ENCODE assay signal across 16 cellular contexts in genomic region chr5:60333103-60333502, GRCh38.
DNase-seq lines count a peak whose midpoint lies in the region; ATAC-seq and TF ChIP-seq lines count a peak whose summit lies in the region.
"Had no signal": no experiment of that assay in that cellular context is flagged by ENCODE, and none has a peak within 500 bp of the region (broad histone marks: within the 10 kb centered on the region; RNA-seq: fewer than 3 reads in every experiment).

No MANE protein-coding gene starts in this region.

- H3K36me3 ChIP-seq in RWPE2 (ENCODE audit: low read depth) (no peaks in the 10 kb centered on the region), osteoblast (ENCODE audit: insufficient read depth, low read length) (no peaks in the 10 kb centered on the region)
- H3K36me3 ChIP-seq: adrenal gland, BLaER1, colonic mucosa had no signal

- H3K9me3 ChIP-seq in RWPE2 (ENCODE audit: severe bottlenecking) (no peaks in the 10 kb centered on the region), osteoblast (ENCODE audit: low read depth, low read length) (no peaks in the 10 kb centered on the region)
- H3K9me3 ChIP-seq: adrenal gland, BLaER1, colonic mucosa had no signal

- H3K4me1 ChIP-seq in RWPE2 (ENCODE audit: insufficient read depth, poor library complexity, severe bottlenecking) (peaks cover 4% of the 10 kb centered on the region), osteoblast (ENCODE audit: insufficient read depth, low read length) (peaks cover 22% of the 10 kb centered on the region)
- H3K4me1 ChIP-seq: adrenal gland, BLaER1, colonic mucosa had no signal

- no peaks in the 10 kb centered on the region for H3K79me2 ChIP-seq in osteoblast (ENCODE audit: insufficient read depth, low read length)

- H3K9me3 Mint-ChIP-seq in activated T-helper 2 cell treated with anti-CD3 and anti-CD28 coated beads, Interferon-gamma antibody, Interleukin-2, Interleukin-4, amounts not matched to agents 10 μg/mL and 5 μg/mL and 100 μg/mL, durations not matched to agents 14 hours and 24 hours and 36 hours: peaks cover 4% of the 10 kb centered on the region
- H3K9me3 Mint-ChIP-seq: H9 had no signal

- peaks cover 5% of the 10 kb centered on the region for H3K27me3 ChIP-seq in RWPE2 (ENCODE audit: insufficient read depth, poor library complexity, severe bottlenecking)
- no peaks in the 10 kb centered on the region for H3K27me3 ChIP-seq in osteoblast (ENCODE audit: insufficient read depth, low read length)
- H3K27me3 ChIP-seq: adrenal gland, BLaER1, colonic mucosa had no signal

- H2AFZ ChIP-seq in osteoblast (ENCODE audit: low read length): peak overlapping the region; percentile 17

- no peaks in the 10 kb centered on the region for H3K36me3 Mint-ChIP-seq in activated T-helper 2 cell treated with anti-CD3 and anti-CD28 coated beads, Interferon-gamma antibody, Interleukin-2, Interleukin-4, amounts not matched to agents 10 μg/mL and 5 μg/mL and 100 μg/mL, durations not matched to agents 14 hours and 24 hours and 36 hours (ENCODE audit: low read depth)

- no peak overlapping the region for H3K4me3 Mint-ChIP-seq in activated T-helper 2 cell treated with anti-CD3 and anti-CD28 coated beads, Interferon-gamma antibody, Interleukin-2, Interleukin-4, amounts not matched to agents 10 μg/mL and 5 μg/mL and 100 μg/mL, durations not matched to agents 14 hours and 24 hours and 36 hours (ENCODE audit: low read depth)
- H3K4me3 Mint-ChIP-seq: activated CD4-positive, alpha-beta memory T cell treated with anti-CD3 and anti-CD28 coated beads, Interleukin-2, amount 10 ng/mL, durations not matched to agents 7 days and 5 days; H9; memory B cell had no signal

- H3K4me2 ChIP-seq in osteoblast (ENCODE audit: insufficient read depth, low read length): no peak overlapping the region
- H3K4me2 ChIP-seq: BLaER1 had no signal

- DNase-seq in RWPE2 (ENCODE audit: low spot score) (no peak), osteoblast (ENCODE audit: insufficient read length, low spot score, missing footprints) (no peak), T-helper 9 cell (no peak), NOMO-1 treated with dmso at 0.1 percent for 144 hours (lab: John Stamatoyannopoulos, UW; ENCODE audit: unreplicated experiment) (no peak), NCI-H1105 treated with DMSO at 0.1 percent for 48 hours (lab: John Stamatoyannopoulos, UW) (no peak)
- no peak for DNase-seq in activated T-helper 2 cell treated with anti-CD3 and anti-CD28 coated beads, Interferon-gamma antibody, Interleukin-2, Interleukin-4, amounts not matched to agents 10 μg/mL and 5 μg/mL and 100 μg/mL, durations not matched to agents 14 hours and 24 hours and 36 hours (ENCODE audit: low spot score)
- DNase-seq: activated CD4-positive, alpha-beta memory T cell treated with anti-CD3 and anti-CD28 coated beads, Interleukin-2, amount 10 ng/mL, durations not matched to agents 7 days and 5 days; adrenal gland; colonic mucosa; H9; NCI-H187 treated with DMSO at 0.1 percent for 48 hours; NCI-H524 had no signal

- H3K4me3 ChIP-seq in RWPE2 (ENCODE audit: severe bottlenecking) (no peak overlapping the region), osteoblast (ENCODE audit: insufficient read depth, low read length) (no peak overlapping the region)
- H3K4me3 ChIP-seq: adrenal gland, BLaER1, colonic mucosa had no signal

- H3K4me1 Mint-ChIP-seq in activated T-helper 2 cell treated with anti-CD3 and anti-CD28 coated beads, Interferon-gamma antibody, Interleukin-2, Interleukin-4, amounts not matched to agents 10 μg/mL and 5 μg/mL and 100 μg/mL, durations not matched to agents 14 hours and 24 hours and 36 hours (ENCODE audit: low read depth): no peaks in the 10 kb centered on the region
- H3K4me1 Mint-ChIP-seq: activated CD4-positive, alpha-beta memory T cell treated with anti-CD3 and anti-CD28 coated beads, Interleukin-2, amount 10 ng/mL, durations not matched to agents 7 days and 5 days; memory B cell had no signal

- no peaks in the 10 kb centered on the region for H3K27me3 Mint-ChIP-seq in activated T-helper 2 cell treated with anti-CD3 and anti-CD28 coated beads, Interferon-gamma antibody, Interleukin-2, Interleukin-4, amounts not matched to agents 10 μg/mL and 5 μg/mL and 100 μg/mL, durations not matched to agents 14 hours and 24 hours and 36 hours (ENCODE audit: low read depth)
- H3K27me3 Mint-ChIP-seq: activated CD4-positive, alpha-beta memory T cell treated with anti-CD3 and anti-CD28 coated beads, Interleukin-2, amount 10 ng/mL, durations not matched to agents 7 days and 5 days had no signal

- TF ChIP-seq CTCF in RWPE2 (IDR thresholded peaks at IDR 0.05; ENCODE audit: poor library complexity, severe bottlenecking): no peak
- TF ChIP-seq CTCF in osteoblast (IDR thresholded peaks at IDR 0.05; ENCODE audit: extremely low read depth, low read depth, low read length): no peak

- H3K27ac ChIP-seq in RWPE2 (ENCODE audit: poor library complexity, severe bottlenecking): no peak overlapping the region
- peak overlapping the region; percentile 8 for H3K27ac ChIP-seq in osteoblast (ENCODE audit: low read depth, low read length)
- H3K27ac ChIP-seq: adrenal gland, BLaER1, colonic mucosa had no signal

- H3K27ac Mint-ChIP-seq in activated T-helper 2 cell treated with anti-CD3 and anti-CD28 coated beads, Interferon-gamma antibody, Interleukin-2, Interleukin-4, amounts not matched to agents 10 μg/mL and 5 μg/mL and 100 μg/mL, durations not matched to agents 14 hours and 24 hours and 36 hours: no peak overlapping the region
- H3K27ac Mint-ChIP-seq: activated CD4-positive, alpha-beta memory T cell treated with anti-CD3 and anti-CD28 coated beads, Interleukin-2, amount 10 ng/mL, durations not matched to agents 7 days and 5 days; H9; memory B cell had no signal

- intact Hi-C loops in activated T-helper 2 cell treated with anti-CD3 and anti-CD28 coated beads, Interferon-gamma antibody, Interleukin-2, Interleukin-4, amounts not matched to agents 10 μg/mL and 5 μg/mL and 100 μg/mL, durations not matched to agents 14 hours and 24 hours and 36 hours (cut with micrococcal nuclease): no loop called here

- ATAC-seq in GM19351 (IDR thresholded peaks at IDR 0.05; ENCODE audit: unreplicated experiment) (peak; percentile 27), HG03103 (IDR thresholded peaks at IDR 0.05; ENCODE audit: low read depth, unreplicated experiment) (peak; percentile 14), RWPE2 (ENCODE audit: low read depth) (0 out of 3 replicates have a peak, but pooled peaks have one; percentile 5)

- H4K20me1 ChIP-seq in osteoblast (ENCODE audit: insufficient read depth, low read length): no peaks in the 10 kb centered on the region
- H4K20me1 ChIP-seq: BLaER1 had no signal
